Comparison of ENCODE assay signal across 8 cellular contexts in the genomic region with DNA sequence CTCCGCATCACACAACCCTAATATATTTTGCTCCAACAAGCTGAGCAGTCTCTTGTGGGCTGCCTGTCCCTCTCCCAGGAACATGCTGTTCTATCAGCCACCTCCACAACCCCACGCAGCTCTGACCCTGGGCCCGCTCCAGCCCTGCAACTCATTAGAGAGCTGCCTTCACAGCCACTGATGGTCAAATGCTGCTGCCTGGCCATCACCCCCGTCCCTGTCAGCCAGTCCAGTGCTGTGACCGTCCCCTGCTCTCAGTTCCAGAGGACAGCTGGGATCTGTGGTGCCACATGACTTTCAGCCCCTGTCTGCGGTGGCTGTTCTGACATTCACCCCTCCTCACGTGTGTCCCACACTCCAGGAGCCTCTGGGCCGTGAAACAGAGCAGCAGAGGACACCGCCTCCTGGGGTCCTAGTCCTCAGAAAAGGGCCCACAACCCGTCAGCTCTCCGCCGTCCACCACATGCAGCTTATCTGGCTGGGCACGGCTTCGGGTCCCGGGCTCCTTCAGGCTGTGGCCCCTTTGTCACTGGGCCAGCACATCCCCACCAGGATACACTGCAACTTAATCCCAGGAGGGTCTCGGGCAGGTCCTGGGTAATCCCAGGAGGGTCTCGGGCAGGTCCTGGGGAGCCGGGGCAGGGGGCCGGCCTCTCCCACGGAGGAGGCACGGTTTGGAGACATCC. TPM values are rescaled to one million over a fixed set of nuclear protein-coding genes. Genes with fewer than 3 reads are reported as not detected.
DNase-seq lines count a peak whose midpoint lies in the region; ATAC-seq, FAIRE-seq and TF ChIP-seq lines count a peak whose summit lies in the region.

No MANE protein-coding gene starts in this region.

- in situ Hi-C loops in HepG2 (cut with HindIII; ENCODE audit: extremely low pct_ligation_motif_present, low pct_unique_long_range_greater_than_20kb), result loop anchor here (5.0 kb wide), 3 partner anchors 34 to 99 kb away; no protein-coding TSS in a partner anchor

- no peak for FAIRE-seq in HepG2 (lab: Jason Lieb, UNC)

- H3K4me3 ChIP-seq in HepG2 (replicated peaks in 1 of 3; ENCODE audit: insufficient read depth in 1 of 3, low read depth in 2 of 3, low read length in 3 of 3), result peak overlapping the region; percentile 21 to 65 (median 38); a peak in 5 of 6 replicates

- POLR2A ChIA-PET in HepG2 (lab: Yijun Ruan, JAX), result interaction anchor here (0.7 to 10.5 kb wide), 7 partner anchors 10 to 37 kb away, joined by 3 to 283 read pairs (median 19); a partner anchor contains a TSS

- H3K4me3 Mint-ChIP-seq in stimulated activated naive CD8-positive, alpha-beta T cell treated with anti-CD3 and anti-CD28 coated beads, Interleukin-15, amount 100 ng/mL, for 72 hours, result peak overlapping the region; percentile 39 to 81

- H3K9ac ChIP-seq in HepG2 (ENCODE audit: insufficient read depth, low read depth, low read length), result peak overlapping the region; percentile 65; the same call in 1 of the 2 replicates

- ATAC-seq in HepG2 (peak; percentile 11), GM18870 (IDR thresholded peaks at IDR 0.05; ENCODE audit: unreplicated experiment) (no peak), foreskin keratinocyte (no peak)
- ATAC-seq in stimulated activated naive CD8-positive, alpha-beta T cell treated with anti-CD3 and anti-CD28 coated beads, Interleukin-15, amount 100 ng/mL, for 72 hours, result no peak

- CTCF ChIA-PET in HepG2 (lab: Yijun Ruan, JAX; ENCODE audit: low intra/inter-chr PET ratio, low total read pairs), result no interaction called here

- DNase-seq in LHCN-M2 (ENCODE audit: low read depth) (peak; percentile 18), HepG2 (ENCODE audit: low spot score) (no peak), GM10266 (ENCODE audit: extremely low spot score) (no peak), foreskin keratinocyte (no peak)
- DNase-seq in stimulated activated naive CD8-positive, alpha-beta T cell treated with anti-CD3 and anti-CD28 coated beads, Interleukin-15, amount 100 ng/mL, for 72 hours, result no peak
- DNase-seq in stimulated activated CD4-positive, alpha-beta T cell treated with anti-CD3 and anti-CD28 coated beads, Interleukin-12 subunit alpha, Interleukin-12 subunit beta, amount 100 ng/mL, for 4 hours, result no peak

- H3K27ac ChIP-seq in angular gyrus (ENCODE audit: low read depth, low read length) (peak overlapping the region; percentile 34), HepG2 (ENCODE audit: extremely low read length, insufficient read depth, low read length) (no peak overlapping the region), foreskin keratinocyte (no peak overlapping the region)

- intact Hi-C loops in HepG2 (cut with micrococcal nuclease; ENCODE audit: unreplicated experiment), result loop anchor here (5.0 kb wide), 1 partner anchor 34 kb away; no protein-coding TSS in a partner anchor

- no peaks in the 10 kb centered on the region for H3K27me3 Mint-ChIP-seq in stimulated activated naive CD8-positive, alpha-beta T cell treated with anti-CD3 and anti-CD28 coated beads, Interleukin-15, amount 100 ng/mL, for 72 hours

- H4K20me1 ChIP-seq in HepG2 (ENCODE audit: insufficient read depth, low read length), result no peaks in the 10 kb centered on the region

- H3K36me3 ChIP-seq in HepG2 (replicated peaks in 1 of 2; ENCODE audit: control insufficient read depth in 1 of 2, insufficient read depth in 2 of 2, low read length in 2 of 2), result no peaks in the 10 kb centered on the region

- BruUV-seq in HepG2 (replicated peaks; lab: Mats Ljungman, UMichigan), result no TSS peak

- TF ChIP-seq RAD21 in HepG2 (CRISPR knock-in tag; IDR thresholded peaks at IDR 0.05), result no peak

- TF ChIP-seq CTCF in HepG2 (CRISPR knock-in tag; IDR thresholded peaks at IDR 0.05) (no peak), GM10266 (IDR thresholded peaks at IDR 0.05; ENCODE audit: control insufficient read depth, insufficient read depth, low read depth, missing control alignments) (no peak), foreskin keratinocyte (conservative IDR thresholded peaks at IDR 0.05) (no peak)

- H3K4me1 Mint-ChIP-seq in stimulated activated naive CD8-positive, alpha-beta T cell treated with anti-CD3 and anti-CD28 coated beads, Interleukin-15, amount 100 ng/mL, for 72 hours, result peaks cover 60% of the 10 kb centered on the region

- TF ChIP-seq POLR2A in HepG2 (IDR thresholded peaks at IDR 0.05; ENCODE audit: insufficient read depth in 1 of 2, low read depth in 2 of 2, low read length in 2 of 2), result 0 out of 4 replicates have a peak, but pooled peaks of 1 of the 2 experiments have one; percentile 19

- H3K4me2 ChIP-seq in HepG2 (ENCODE audit: low read depth, low read length), result peak overlapping the region; percentile 76

- peak overlapping the region in 1 of 2 donors; percentile 45 for H3K27ac Mint-ChIP-seq in stimulated activated naive CD8-positive, alpha-beta T cell treated with anti-CD3 and anti-CD28 coated beads, Interleukin-15, amount 100 ng/mL, for 72 hours

- TF ChIP-seq EP300 in HepG2 (IDR thresholded peaks at IDR 0.05; ENCODE audit: low read depth in 2 of 2, low read length in 2 of 2) (no peak), HepG2 (CRISPR knock-in tag; IDR thresholded peaks at IDR 0.05; ENCODE audit: borderline replicate concordance) (no peak)

- H3K27me3 ChIP-seq in HepG2 (ENCODE audit: control insufficient read depth in 1 of 2, insufficient read depth in 2 of 2, low read length in 2 of 2) (peaks cover 3 to 10% of the 10 kb centered on the region in 2 experiments; a peak in 4 of 5 replicates), foreskin keratinocyte (peaks cover 8% of the 10 kb centered on the region)

- 0% methylated on average over 6 of the region's 21 CpGs for WGBS in HepG2 (ENCODE audit: low lambda C conversion rate)

- no peaks in the 10 kb centered on the region for H3K9me3 Mint-ChIP-seq in stimulated activated naive CD8-positive, alpha-beta T cell treated with anti-CD3 and anti-CD28 coated beads, Interleukin-15, amount 100 ng/mL, for 72 hours

- H3K79me2 ChIP-seq in HepG2 (ENCODE audit: insufficient read depth, low read length), result no peaks in the 10 kb centered on the region

- no peaks in the 10 kb centered on the region for H3K9me3 ChIP-seq in HepG2 (ENCODE audit: low read length)

- peaks cover 72% of the 10 kb centered on the region for H3K4me1 ChIP-seq in HepG2 (ENCODE audit: insufficient read depth, low read length)
- no peaks in the 10 kb centered on the region for H3K4me1 ChIP-seq in foreskin keratinocyte

- H2AFZ ChIP-seq in HepG2 (ENCODE audit: low read length), result no peak overlapping the region

RNA-seq across cellular contexts. Expression of a gene that starts 14.9 kb away (rescaled TPM):
- total RNA-seq in LHCN-M2 (2014; rRNA removed) (71.1 and 91.8 TPM in 2 replicates), HepG2 (2016; rRNA removed; fragmentation: Illumina TruSeq; extraction: Trizol) (19.6 and 44.7 TPM in 2 replicates), foreskin keratinocyte (35.9 and 43.2 TPM in 2 replicates)
- 54.1 TPM for polyA plus RNA-seq in LHCN-M2 (2012)
- total RNA-seq in HepG2 (2016; cell fraction: cytosol; rRNA removed; fragmentation: Illumina TruSeq; extraction: Trizol; ENCODE audit: low read depth), result 22.4 and 24.2 TPM in 2 replicates
- total RNA-seq in HepG2 (2016; cell fraction: insoluble cytoplasmic fraction; rRNA removed; fragmentation: Illumina TruSeq; extraction: Trizol), result 18.8 and 46.8 TPM in 2 replicates
- 27.6 and 29.9 TPM in 2 replicates for total RNA-seq in HepG2 (2016; cell fraction: membrane; rRNA removed; fragmentation: Illumina TruSeq; extraction: Trizol)
- 35.5 and 40.6 TPM in 2 replicates for total RNA-seq in HepG2 (2016; cell fraction: nucleus; rRNA removed; fragmentation: Illumina TruSeq; extraction: Trizol)
- polyA plus RNA-seq in HepG2 (2011; rRNA removed) (17.2 and 20.2 TPM in 2 replicates), foreskin keratinocyte (46.6 and 61.7 TPM in 2 replicates)
- polyA plus RNA-seq in HepG2 (2011; cell fraction: cytosol; rRNA removed), result 16.7 and 25.6 TPM in 2 replicates
- polyA plus RNA-seq in HepG2 (2011; cell fraction: nucleus; rRNA removed), result 44.2 and 48.8 TPM in 2 replicates
- polyA plus RNA-seq in HepG2 (2012), result 9.4 and 10.2 TPM in 2 replicates
- 25.8 and 29.9 TPM in 2 replicates for polyA plus RNA-seq in HepG2 (2016; cell fraction: cytosol; fragmentation: Illumina TruSeq; extraction: Trizol; ENCODE audit: low read depth)
- polyA plus RNA-seq in HepG2 (2016; cell fraction: insoluble cytoplasmic fraction; fragmentation: Illumina TruSeq; extraction: Trizol; ENCODE audit: low read depth), result 22.7 and 25.1 TPM in 2 replicates
- 26.9 and 27.0 TPM in 2 replicates for polyA plus RNA-seq in HepG2 (2016; cell fraction: membrane; fragmentation: Illumina TruSeq; extraction: Trizol; ENCODE audit: low read depth)
- polyA plus RNA-seq in HepG2 (2016; cell fraction: nucleus; fragmentation: Illumina TruSeq; extraction: Trizol; ENCODE audit: insufficient read depth, low read depth), result 89.1 and 100 TPM in 2 replicates
- polyA minus RNA-seq in HepG2 (2011; rRNA and poly(A)+ RNA removed; ENCODE audit: low replicate concordance), result 6.9 and 14.7 TPM in 2 replicates
- 4.4 and 5.2 TPM in 2 replicates for polyA minus RNA-seq in HepG2 (2011; cell fraction: cytosol; rRNA and poly(A)+ RNA removed)
- polyA minus RNA-seq in HepG2 (2011; cell fraction: nucleus; rRNA and poly(A)+ RNA removed), result 4.5 and 4.7 TPM in 2 replicates

RNA-seq across cellular contexts. Expression of a gene that starts 15.1 kb away (rescaled TPM):
- 18.1 and 19.4 TPM in 2 replicates for total RNA-seq in LHCN-M2 (2014; rRNA removed)
- polyA plus RNA-seq in LHCN-M2 (2012), result 14.5 TPM
- 6.6 and 15.8 TPM in 2 replicates for total RNA-seq in HepG2 (2016; rRNA removed; fragmentation: Illumina TruSeq; extraction: Trizol)
- total RNA-seq in HepG2 (2016; cell fraction: cytosol; rRNA removed; fragmentation: Illumina TruSeq; extraction: Trizol; ENCODE audit: low read depth), result 1.5 and 3.0 TPM in 2 replicates
- 6.8 and 15.6 TPM in 2 replicates for total RNA-seq in HepG2 (2016; cell fraction: insoluble cytoplasmic fraction; rRNA removed; fragmentation: Illumina TruSeq; extraction: Trizol)
- 6.4 and 10.5 TPM in 2 replicates for total RNA-seq in HepG2 (2016; cell fraction: membrane; rRNA removed; fragmentation: Illumina TruSeq; extraction: Trizol)
- total RNA-seq in HepG2 (2016; cell fraction: nucleus; rRNA removed; fragmentation: Illumina TruSeq; extraction: Trizol), result 10.6 and 14.2 TPM in 2 replicates
- 7.8 and 9.5 TPM in 2 replicates for polyA plus RNA-seq in HepG2 (2011; rRNA removed)
- 5.9 and 6.1 TPM in 2 replicates for polyA plus RNA-seq in HepG2 (2011; cell fraction: cytosol; rRNA removed)
- polyA plus RNA-seq in HepG2 (2011; cell fraction: nucleus; rRNA removed), result 25.1 and 26.7 TPM in 2 replicates
- 9.4 and 10.0 TPM in 2 replicates for polyA plus RNA-seq in HepG2 (2012)
- polyA plus RNA-seq in HepG2 (2016; cell fraction: cytosol; fragmentation: Illumina TruSeq; extraction: Trizol; ENCODE audit: low read depth), result 2.9 and 3.3 TPM in 2 replicates
- polyA plus RNA-seq in HepG2 (2016; cell fraction: insoluble cytoplasmic fraction; fragmentation: Illumina TruSeq; extraction: Trizol; ENCODE audit: low read depth), result 6.1 and 6.8 TPM in 2 replicates
- 5.6 and 6.9 TPM in 2 replicates for polyA plus RNA-seq in HepG2 (2016; cell fraction: membrane; fragmentation: Illumina TruSeq; extraction: Trizol; ENCODE audit: low read depth)
- polyA plus RNA-seq in HepG2 (2016; cell fraction: nucleus; fragmentation: Illumina TruSeq; extraction: Trizol; ENCODE audit: insufficient read depth, low read depth), result 26.3 and 30.4 TPM in 2 replicates
- polyA minus RNA-seq in HepG2 (2011; rRNA and poly(A)+ RNA removed; ENCODE audit: low replicate concordance), result 5.8 and 12.8 TPM in 2 replicates
- polyA minus RNA-seq in HepG2 (2011; cell fraction: cytosol; rRNA and poly(A)+ RNA removed), result 5.7 and 7.1 TPM in 2 replicates
- polyA minus RNA-seq in HepG2 (2011; cell fraction: nucleus; rRNA and poly(A)+ RNA removed), result 3.4 and 4.5 TPM in 2 replicates
- total RNA-seq in foreskin keratinocyte, result 12.7 and 15.4 TPM in 2 replicates
- polyA plus RNA-seq in foreskin keratinocyte, result 16.2 and 17.5 TPM in 2 replicates

RNA-seq across cellular contexts. Expression of a gene that starts 27.2 kb away (rescaled TPM):
- total RNA-seq in LHCN-M2 (2014; rRNA removed), result 30.5 and 30.8 TPM in 2 replicates
- 8.4 TPM for polyA plus RNA-seq in LHCN-M2 (2012)
- total RNA-seq in HepG2 (2016; rRNA removed; fragmentation: Illumina TruSeq; extraction: Trizol), result 18.2 and 31.2 TPM in 2 replicates
- 12.4 and 12.6 TPM in 2 replicates for total RNA-seq in HepG2 (2016; cell fraction: cytosol; rRNA removed; fragmentation: Illumina TruSeq; extraction: Trizol; ENCODE audit: low read depth)
- total RNA-seq in HepG2 (2016; cell fraction: insoluble cytoplasmic fraction; rRNA removed; fragmentation: Illumina TruSeq; extraction: Trizol), result 17.3 and 32.7 TPM in 2 replicates
- 27.1 and 31.2 TPM in 2 replicates for total RNA-seq in HepG2 (2016; cell fraction: membrane; rRNA removed; fragmentation: Illumina TruSeq; extraction: Trizol)
- total RNA-seq in HepG2 (2016; cell fraction: nucleus; rRNA removed; fragmentation: Illumina TruSeq; extraction: Trizol), result 24.6 and 30.5 TPM in 2 replicates
- 21.6 and 24.1 TPM in 2 replicates for polyA plus RNA-seq in HepG2 (2011; rRNA removed)
- polyA plus RNA-seq in HepG2 (2011; cell fraction: cytosol; rRNA removed), result 21.4 and 47.8 TPM in 2 replicates
- 121 and 136 TPM in 2 replicates for polyA plus RNA-seq in HepG2 (2011; cell fraction: nucleus; rRNA removed)
- 22.6 and 36.4 TPM in 2 replicates for polyA plus RNA-seq in HepG2 (2012)
- polyA plus RNA-seq in HepG2 (2016; cell fraction: cytosol; fragmentation: Illumina TruSeq; extraction: Trizol; ENCODE audit: low read depth), result 7.3 and 9.3 TPM in 2 replicates
- polyA plus RNA-seq in HepG2 (2016; cell fraction: insoluble cytoplasmic fraction; fragmentation: Illumina TruSeq; extraction: Trizol; ENCODE audit: low read depth), result 21.4 and 25.4 TPM in 2 replicates
- polyA plus RNA-seq in HepG2 (2016; cell fraction: membrane; fragmentation: Illumina TruSeq; extraction: Trizol; ENCODE audit: low read depth), result 17.2 and 17.8 TPM in 2 replicates
- polyA plus RNA-seq in HepG2 (2016; cell fraction: nucleus; fragmentation: Illumina TruSeq; extraction: Trizol; ENCODE audit: insufficient read depth, low read depth), result 62.7 and 63.0 TPM in 2 replicates
- polyA minus RNA-seq in HepG2 (2011; rRNA and poly(A)+ RNA removed; ENCODE audit: low replicate concordance), result 8.8 and 50.3 TPM in 2 replicates
- 23.0 and 37.5 TPM in 2 replicates for polyA minus RNA-seq in HepG2 (2011; cell fraction: cytosol; rRNA and poly(A)+ RNA removed)
- 17.0 and 22.8 TPM in 2 replicates for polyA minus RNA-seq in HepG2 (2011; cell fraction: nucleus; rRNA and poly(A)+ RNA removed)
- 11.9 and 15.8 TPM in 2 replicates for total RNA-seq in foreskin keratinocyte
- polyA plus RNA-seq in foreskin keratinocyte, result 13.6 and 16.6 TPM in 2 replicates
